Comparison of ENCODE assay signal across 8 cellular contexts in genomic region chr7:99551767-99552463, GRCh38. TPM values are rescaled to one million over a fixed set of nuclear protein-coding genes. Genes with fewer than 3 reads are reported as not detected.
A peak's percentile ranks its signal among the peaks of the same experiment; 100 is the strongest.
DNase-seq lines count a peak whose midpoint lies in the region; ATAC-seq and TF ChIP-seq lines count a peak whose summit lies in the region.

Gene FAM200A, minus strand, starts transcription at chr7:99552114. Its CDS starts 3,707 bp downstream, at chr7:99548407.

- H3K27ac ChIP-seq in lung (ENCODE audit: low read depth in 1 of 2, low read length in 1 of 2) = peak within 1 kb of the TSS; percentile 96 to 97

- no peaks in the 10 kb centered on the region for H3K27me3 Mint-ChIP-seq in activated CD8-positive, alpha-beta T cell treated with anti-CD3 and anti-CD28 coated beads, Interleukin-2, amount 10 ng/mL, durations not matched to agents 7 days and 5 days (ENCODE audit: low read depth)

- POLR2A ChIA-PET in activated CD8-positive, alpha-beta T cell treated with anti-CD3 and anti-CD28 coated beads, Interleukin-2, amount 10 ng/mL, durations not matched to agents 7 days and 5 days (lab: Charles Lee) = interaction anchor here (0.6 to 1.2 kb wide), 9 partner anchors 14 to 575 kb away, joined by 3 to 10 read pairs (median 3); partner anchors contain the start of genes MBLAC1, ZNF394 and ZSCAN25

- H3K9me3 Mint-ChIP-seq in activated CD8-positive, alpha-beta T cell treated with anti-CD3 and anti-CD28 coated beads, Interleukin-2, amount 10 ng/mL, durations not matched to agents 7 days and 5 days (ENCODE audit: insufficient read depth) = peaks cover 5% of the 10 kb centered on the region

- H3K4me1 Mint-ChIP-seq in activated CD8-positive, alpha-beta T cell treated with anti-CD3 and anti-CD28 coated beads, Interleukin-2, amount 10 ng/mL, durations not matched to agents 7 days and 5 days (ENCODE audit: low read depth) = peaks cover 39% of the 10 kb centered on the region

- H3K4me3 ChIP-seq in lung = peak within 1 kb of the TSS; percentile 100

- DNase-seq in C1 segment of cervical spinal cord (lab: John Stamatoyannopoulos, UW) (peak; percentile 16 to 90 (median 78)), NCI-H774 (lab: John Stamatoyannopoulos, UW) (peak; percentile 87), lung (ENCODE audit: low spot score) (peak; percentile 87)
- peak; percentile 90 for DNase-seq in activated CD8-positive, alpha-beta T cell treated with anti-CD3 and anti-CD28 coated beads, Interleukin-2, amount 10 ng/mL, durations not matched to agents 7 days and 5 days
- DNase-seq in effector CD8-positive, alpha-beta T cell (lab: John Stamatoyannopoulos, UW) = peak; percentile 75
- DNase-seq in stimulated activated CD4-positive, alpha-beta T cell treated with anti-CD3 and anti-CD28 coated beads, TNF-alpha, amount 100 ng/mL, for 24 hours (ENCODE audit: low read depth in 3 of 3) = peak; percentile 70 to 82 (median 72)

- H3K27me3 ChIP-seq in lung (ENCODE audit: control insufficient read depth, insufficient read depth) = no peaks in the 10 kb centered on the region

- H3K9me3 ChIP-seq in lung (ENCODE audit: control insufficient read depth in 2 of 2, insufficient read depth in 1 of 2, low read length in 1 of 2) = no peaks in the 10 kb centered on the region

- CTCF ChIA-PET in activated CD8-positive, alpha-beta T cell treated with anti-CD3 and anti-CD28 coated beads, Interleukin-2, amount 10 ng/mL, durations not matched to agents 7 days and 5 days (lab: Charles Lee) = interaction anchor here (1.2 kb wide), 1 partner anchor 27 kb away, joined by 5 read pairs; no protein-coding TSS in a partner anchor

- peaks cover 3 to 14% of the 10 kb centered on the region in 2 donors for H3K36me3 ChIP-seq in lung (ENCODE audit: control insufficient read depth in 2 of 2, insufficient read depth in 2 of 2, low read length in 2 of 2)

- H3K4me1 ChIP-seq in lung (ENCODE audit: control insufficient read depth in 2 of 2, insufficient read depth in 2 of 2, low read length in 2 of 2) = peaks cover 0 to 5% of the 10 kb centered on the region in 2 donors

- ATAC-seq in GM19328 (IDR thresholded peaks at IDR 0.05; ENCODE audit: unreplicated experiment) = peak; percentile 92
- ATAC-seq in HG03558 (IDR thresholded peaks at IDR 0.05; ENCODE audit: extremely low read depth, unreplicated experiment) = peak; percentile 76
- ATAC-seq in activated CD8-positive, alpha-beta T cell treated with anti-CD3 and anti-CD28 coated beads, Interleukin-2, amount 10 ng/mL, durations not matched to agents 7 days and 5 days = peak; percentile 99
- peak; percentile 94 for ATAC-seq in lung (ENCODE audit: insufficient read depth, low FRiP score)

- WGBS in lung, 2 donors = 0 to 1% methylated on average over 37 of the region's 37 CpGs

- TF ChIP-seq CTCF in lung (IDR thresholded peaks at IDR 0.05; ENCODE audit: control extremely low read depth, extremely low read depth) = no peak

- H3K4me3 Mint-ChIP-seq in activated CD8-positive, alpha-beta T cell treated with anti-CD3 and anti-CD28 coated beads, Interleukin-2, amount 10 ng/mL, durations not matched to agents 7 days and 5 days = peak within 1 kb of the TSS; percentile 92

- peak within 1 kb of the TSS; percentile 95 for H3K27ac Mint-ChIP-seq in activated CD8-positive, alpha-beta T cell treated with anti-CD3 and anti-CD28 coated beads, Interleukin-2, amount 10 ng/mL, durations not matched to agents 7 days and 5 days

- peaks cover 54% of the 10 kb centered on the region for H3K36me3 Mint-ChIP-seq in activated CD8-positive, alpha-beta T cell treated with anti-CD3 and anti-CD28 coated beads, Interleukin-2, amount 10 ng/mL, durations not matched to agents 7 days and 5 days (ENCODE audit: low read depth)

RNA-seq across cellular contexts. Expression of gene FAM200A, which starts in this region (rescaled TPM):
- 1 to 10 TPM; 5.1 to 5.4 TPM for total RNA-seq in activated CD8-positive, alpha-beta T cell treated with anti-CD3 and anti-CD28 coated beads, Interleukin-2, amount 10 ng/mL, durations not matched to agents 7 days and 5 days
- total RNA-seq in lung = 10 to 100 TPM in 1 of 2 donors, 1 to 10 TPM in 1; 4.8 to 10.1 TPM
- polyA plus RNA-seq in lung = 1 to 10 TPM; 2.7 to 5.4 TPM

Comparison
In these comparisons a context has a peak if more than half of its experiments do, and no peak if none do; other contexts are left out.
1. Peak in every context shown above with its lines: DNase-seq, ATAC-seq, H3K4me3 ChIP-seq and H3K27ac ChIP-seq.